In the genomic region with DNA sequence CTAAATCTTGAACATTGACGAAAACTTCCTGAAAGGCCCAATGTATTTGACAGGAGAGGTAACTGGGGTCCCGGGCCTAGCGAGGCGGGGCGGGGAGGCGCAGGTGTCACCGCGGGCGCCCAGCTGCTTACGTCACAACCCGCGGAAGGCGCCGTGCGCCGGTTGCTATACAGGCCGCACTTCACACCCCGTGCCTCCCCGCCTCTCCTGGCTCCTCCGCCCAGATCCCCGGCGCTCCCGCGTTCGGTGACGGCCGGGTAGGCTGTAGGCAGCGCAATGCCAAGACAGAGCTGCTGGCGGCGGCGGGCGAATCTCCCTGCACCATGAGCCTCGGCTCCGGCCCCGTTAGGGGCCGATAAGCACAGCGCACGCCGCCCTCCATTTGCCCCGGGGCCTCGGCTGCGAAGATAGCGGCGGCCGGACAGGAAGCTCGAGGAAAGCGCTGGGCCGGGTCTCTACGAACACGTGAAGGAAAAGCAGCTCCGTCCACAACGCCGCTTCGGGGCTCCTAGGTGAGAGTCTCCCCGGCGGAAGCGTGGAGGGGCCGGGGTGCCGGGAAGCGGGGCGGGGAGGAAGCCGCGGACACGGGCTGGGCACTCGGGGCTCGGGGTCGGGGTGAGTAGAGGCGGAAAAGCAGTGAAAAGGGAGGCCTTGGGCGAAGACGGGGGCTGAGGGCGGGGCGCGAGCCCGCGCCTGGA, we compare ENCODE assay signal across 8 cellular contexts. TPM values are rescaled to one million over a fixed set of nuclear protein-coding genes. Genes with fewer than 3 reads are reported as not detected.
DNase-seq lines count a peak whose midpoint lies in the region; ATAC-seq and TF ChIP-seq lines count a peak whose summit lies in the region.

A gene with protein sequence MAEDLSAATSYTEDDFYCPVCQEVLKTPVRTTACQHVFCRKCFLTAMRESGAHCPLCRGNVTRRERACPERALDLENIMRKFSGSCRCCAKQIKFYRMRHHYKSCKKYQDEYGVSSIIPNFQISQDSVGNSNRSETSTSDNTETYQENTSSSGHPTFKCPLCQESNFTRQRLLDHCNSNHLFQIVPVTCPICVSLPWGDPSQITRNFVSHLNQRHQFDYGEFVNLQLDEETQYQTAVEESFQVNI (plus strand): TSS at position 151 of the 698 bp plus-strand sequence. CDS start 903 bp downstream, outside the sequence.

- CTCF ChIA-PET in A673 (lab: Charles Lee), result no interaction called here

- peak within 1 kb of the TSS; percentile 100 for H2AFZ ChIP-seq in smooth muscle cell (ENCODE audit: low read depth)

- H3K4me3 ChIP-seq in A673 (ENCODE audit: low read depth, low read length, poor library complexity, severe bottlenecking) (peak within 1 kb of the TSS; percentile 78), smooth muscle cell (peak within 1 kb of the TSS; percentile 87)

- H3K36me3 ChIP-seq in A673 (ENCODE audit: insufficient read depth, low read length, poor library complexity, severe bottlenecking) (peaks cover 6% of the 10 kb centered on the region), smooth muscle cell (ENCODE audit: low read depth) (no peaks in the 10 kb centered on the region)

- H3F3A ChIP-seq in smooth muscle cell (ENCODE audit: low read depth), result no peaks in the 10 kb centered on the region

- POLR2A ChIA-PET in A673 (lab: Charles Lee; ENCODE audit: low non-redundant PET), result interaction anchor here (0.5 to 0.6 kb wide), 2 partner anchors 226 to 248 kb away, joined by 3 to 9 read pairs; no protein-coding TSS in a partner anchor

- under 1% methylated on average over 63 of the region's 75 CpGs for whole genome bisulfite sequencing in smooth muscle cell (ENCODE audit: low lambda C conversion rate)

- in situ Hi-C loops in T47D (cut with HindIII; ENCODE audit: low pct_unique_long_range_greater_than_20kb, low sequenced_read_pairs), result no loop called here

- H3K9me3 ChIP-seq in A673 (ENCODE audit: low read depth, low read length, poor library complexity, severe bottlenecking) (no peaks in the 10 kb centered on the region), smooth muscle cell (replicated peaks; ENCODE audit: low read depth) (no peaks in the 10 kb centered on the region)

- H3K27ac ChIP-seq in A673 (ENCODE audit: low read depth, low read length, poor library complexity, severe bottlenecking) (peak within 1 kb of the TSS; percentile 98), VCaP (peak within 1 kb of the TSS; percentile 97), smooth muscle cell (ENCODE audit: low read depth) (peak within 1 kb of the TSS; percentile 96)

- H3K4me1 ChIP-seq in A673 (ENCODE audit: insufficient read depth, low read length, poor library complexity, severe bottlenecking) (peaks cover 21% of the 10 kb centered on the region), smooth muscle cell (ENCODE audit: low read depth) (peaks cover 8% of the 10 kb centered on the region)

- H3K27me3 ChIP-seq in A673 (replicated peaks; ENCODE audit: insufficient read depth, low read depth, low read length, poor library complexity), result no peaks in the 10 kb centered on the region
- H3K27me3 ChIP-seq in smooth muscle cell (ENCODE audit: low read depth), result no peaks in the 10 kb centered on the region

- peaks cover 31% of the 10 kb centered on the region for H4K20me1 ChIP-seq in smooth muscle cell (ENCODE audit: low read depth)

- ATAC-seq in GM18870 (IDR thresholded peaks at IDR 0.05; ENCODE audit: unreplicated experiment) (peak; percentile 43), HG03108 (IDR thresholded peaks at IDR 0.05; ENCODE audit: unreplicated experiment) (peak; percentile 47)

- H3K4me2 ChIP-seq in smooth muscle cell, result peak within 1 kb of the TSS; percentile 92

- H3K79me2 ChIP-seq in smooth muscle cell (ENCODE audit: low read depth), result peaks cover 37% of the 10 kb centered on the region

- TF ChIP-seq CTCF in A673 (conservative IDR thresholded peaks at IDR 0.05; ENCODE audit: low read depth, low read length), result no peak
- TF ChIP-seq CTCF in VCaP (conservative IDR thresholded peaks at IDR 0.05), result no peak
- no peak for TF ChIP-seq CTCF in smooth muscle cell (IDR thresholded peaks at IDR 0.05; ENCODE audit: borderline replicate concordance, insufficient read depth, poor library complexity, severe bottlenecking)

- DNase-seq in A673 (ENCODE audit: low spot score) (peak; percentile 91), NCI-H2196 (lab: John Stamatoyannopoulos, UW; ENCODE audit: unreplicated experiment) (peak; percentile 90), T47D (ENCODE audit: low read depth in 1 of 2, low spot score in 1 of 2) (peak; percentile 51 to 88), iPS-NIHi11 (ENCODE audit: low spot score) (peak; percentile 96), smooth muscle cell (lab: John Stamatoyannopoulos, UW; ENCODE audit: unreplicated experiment) (peak; percentile 94)

- BruUV-seq in A673 (replicated peaks; lab: Mats Ljungman, UMichigan), result TSS peak; percentile 65

- peak within 1 kb of the TSS; percentile 96 for H3K9ac ChIP-seq in smooth muscle cell (ENCODE audit: low read depth)

- intact Hi-C loops in A673 (cut with micrococcal nuclease; ENCODE audit: unreplicated experiment), result no loop called here

RNA-seq across cellular contexts. Expression of the gene that starts here (rescaled TPM):
- total RNA-seq in A673 (2021) (54.2 and 61.8 TPM in 2 replicates), smooth muscle cell (15.6 and 22.2 TPM in 2 replicates)
- 6.7 and 10.2 TPM in 2 replicates for polyA plus RNA-seq in smooth muscle cell

Comparison
In these comparisons a context has a peak if more than half of its experiments do, and no peak if none do; other contexts are left out.
1. Peak in every context shown above with its lines: DNase-seq, ATAC-seq, H3K4me3 ChIP-seq and H3K27ac ChIP-seq.